Comparison of ENCODE assay signal across 15 cellular contexts in genomic region chr14:94636744-94637412, GRCh38. TPM values are rescaled to one million over a fixed set of nuclear protein-coding genes. Genes with fewer than 3 reads are reported as not detected.
DNase-seq lines count a peak whose midpoint lies in the region; ATAC-seq, FAIRE-seq and TF ChIP-seq lines count a peak whose summit lies in the region.
"Had no signal": no experiment of that assay in that cellular context is flagged by ENCODE, and none has a peak within 500 bp of the region (broad histone marks: within the 10 kb centered on the region; RNA-seq: fewer than 3 reads in every experiment).

No MANE protein-coding gene starts in this region.

- no peak overlapping the region for H3K27ac ChIP-seq in ovary
- H3K27ac ChIP-seq: adrenal gland, PC-9 had no signal

- H3K36me3 ChIP-seq in bronchial epithelial cell (ENCODE audit: control insufficient read depth, insufficient read depth, low read length) (no peaks in the 10 kb centered on the region), ovary (no peaks in the 10 kb centered on the region)
- H3K36me3 ChIP-seq: adrenal gland had no signal

- TF ChIP-seq POLR2A in ovary (IDR thresholded peaks at IDR 0.05), result no peak

- no peaks in the 10 kb centered on the region for H3K9me3 Mint-ChIP-seq in neural crest cell
- H3K9me3 Mint-ChIP-seq in activated T-helper 17 cell treated with anti-CD3 and anti-CD28 coated beads, Interleukin-2, amount 50 U/mL, for 72 hours, result no peaks in the 10 kb centered on the region

- FAIRE-seq in bronchial epithelial cell (lab: Jason Lieb, UNC), result no peak

- H3K4me1 ChIP-seq in ovary (ENCODE audit: insufficient read depth), result no peaks in the 10 kb centered on the region

- no peaks in the 10 kb centered on the region for H3K36me3 Mint-ChIP-seq in neural crest cell (ENCODE audit: low read depth)
- no peaks in the 10 kb centered on the region for H3K36me3 Mint-ChIP-seq in activated T-helper 17 cell treated with anti-CD3 and anti-CD28 coated beads, Interleukin-2, amount 50 U/mL, for 72 hours (ENCODE audit: low read depth)

- intact Hi-C loops in ovary (cut with DNase I), result no loop called here

- no peaks in the 10 kb centered on the region for H3K9me3 ChIP-seq in ovary
- H3K9me3 ChIP-seq: adrenal gland had no signal

- H3K27me3 Mint-ChIP-seq in neural crest cell (ENCODE audit: low read depth), result peaks cover 29% of the 10 kb centered on the region
- H3K27me3 Mint-ChIP-seq in activated T-helper 17 cell treated with anti-CD3 and anti-CD28 coated beads, Interleukin-2, amount 50 U/mL, for 72 hours, result peaks cover 5% of the 10 kb centered on the region

- 69 to 80% (median 77%) methylated on average over 2 of the region's 2 CpGs for WGBS in ovary, 3 donors

- TF ChIP-seq CTCF in LNCAP (IDR thresholded peaks at IDR 0.05) (peak; percentile 63), bronchial epithelial cell (IDR thresholded peaks at IDR 0.05; ENCODE audit: insufficient read depth, low read length, severe bottlenecking) (peak; percentile 12), neural crest cell (conservative IDR thresholded peaks at IDR 0.05) (peak; percentile 34), ovary (IDR thresholded peaks at IDR 0.05) (no peak)

- H3K27ac Mint-ChIP-seq in neural crest cell (ENCODE audit: unreplicated experiment), result no peak overlapping the region
- no peak overlapping the region for H3K27ac Mint-ChIP-seq in activated T-helper 17 cell treated with anti-CD3 and anti-CD28 coated beads, Interleukin-2, amount 50 U/mL, for 72 hours

- no peak overlapping the region for H3K4me3 ChIP-seq in bronchial epithelial cell (ENCODE audit: low read depth, low read length)
- no peak overlapping the region for H3K4me3 ChIP-seq in ovary
- H3K4me3 ChIP-seq: adrenal gland, PC-9 had no signal

- H3K27me3 ChIP-seq in bronchial epithelial cell (ENCODE audit: control insufficient read depth, insufficient read depth, low read length), result no peaks in the 10 kb centered on the region
- no peaks in the 10 kb centered on the region for H3K27me3 ChIP-seq in ovary
- H3K27me3 ChIP-seq: adrenal gland had no signal

- H3K4me3 Mint-ChIP-seq in neural crest cell, result no peak overlapping the region
- H3K4me3 Mint-ChIP-seq in activated T-helper 17 cell treated with anti-CD3 and anti-CD28 coated beads, Interleukin-2, amount 50 U/mL, for 72 hours, result no peak overlapping the region

- ATAC-seq in activated T-helper 17 cell treated with anti-CD3 and anti-CD28 coated beads, Interleukin-2, amount 50 U/mL, for 72 hours (replicated peaks), result no peak
- ATAC-seq in HG03196 (IDR thresholded peaks at IDR 0.05; ENCODE audit: unreplicated experiment), result no peak
- ATAC-seq: sciatic nerve had no signal

- TF ChIP-seq EP300 in ovary (IDR thresholded peaks at IDR 0.05), result no peak

- DNase-seq in ELR (ENCODE audit: low read depth) (peak; percentile 16), bronchial epithelial cell (ENCODE audit: low read depth) (no peak), neural crest cell (ENCODE audit: low read depth, low spot score) (no peak), ovary (no peak), LoVo (ENCODE audit: low spot score) (no peak)
- DNase-seq: DMS79 treated with DMSO at 0.1 percent for 48 hours, midbrain, NCI-H1930, PC-9 had no signal

- H3K4me1 Mint-ChIP-seq in neural crest cell, result no peaks in the 10 kb centered on the region
- H3K4me1 Mint-ChIP-seq in activated T-helper 17 cell treated with anti-CD3 and anti-CD28 coated beads, Interleukin-2, amount 50 U/mL, for 72 hours, result no peaks in the 10 kb centered on the region

RNA-seq across cellular contexts. Expression of gene SERPINA3, which starts 24.7 kb away (rescaled TPM):
- total RNA-seq in bronchial epithelial cell (0.79 and 1.3 TPM in 2 replicates), neural crest cell (not detected in 2 replicates), ovary (100 to 1,000 TPM in 5 of 7 donors, 10 to 100 TPM in 2; 49.6 to 291 (median 259) TPM)
- not detected for total RNA-seq in activated T-helper 17 cell treated with anti-CD3 and anti-CD28 coated beads, Interleukin-2, amount 50 U/mL, for 72 hours
- polyA plus RNA-seq in ovary, result 100 to 1,000 TPM in 1 of 2 donors, 10 to 100 TPM in 1; 97.4 to 212 TPM
- total RNA-seq: PC-9 had no signal

RNA-seq across cellular contexts. Expression of gene SERPINA5, which starts 55.7 kb away (rescaled TPM):
- total RNA-seq in bronchial epithelial cell, result not detected in 2 replicates
- 1.0 and 1.4 TPM in 2 replicates for total RNA-seq in neural crest cell
- total RNA-seq in activated T-helper 17 cell treated with anti-CD3 and anti-CD28 coated beads, Interleukin-2, amount 50 U/mL, for 72 hours, result not detected
- 10 to 100 TPM in 6 of 7 donors, 1 to 10 TPM in 1; 8.3 to 66.2 (median 23.8) TPM for total RNA-seq in ovary
- polyA plus RNA-seq in ovary, result 10 to 100 TPM; 21.5 to 27.9 TPM
- total RNA-seq: PC-9, temporal lobe had no signal

Comparison
In these comparisons a context has a peak if more than half of its experiments do, and no peak if none do; other contexts are left out.
1. CTCF ChIP-seq: peak in LNCAP (single experiment), bronchial epithelial cell (single experiment) and neural crest cell (single experiment); none in ovary (0 of 3).
2. RNA of gene SERPINA3, which starts 24.7 kb away (total RNA-seq): 49.6 to 291 TPM in ovary; 0.79 to 1.3 TPM in bronchial epithelial cell, not detected in neural crest cell and not detected in activated T-helper 17 cell treated with anti-CD3 and anti-CD28 coated beads, Interleukin-2, amount 50 U/mL, for 72 hours; every median in the first group is over 10 times any median in the second.